ENCODE assay signal across 19 cellular contexts in genomic region chr16:1933097-1933661, GRCh38. TPM values are rescaled to one million over a fixed set of nuclear protein-coding genes. Genes with fewer than 3 reads are reported as not detected.
DNase-seq lines count a peak whose midpoint lies in the region; ATAC-seq and TF ChIP-seq lines count a peak whose summit lies in the region.
"Had no signal": no experiment of that assay in that cellular context is flagged by ENCODE, and none has a peak within 500 bp of the region (broad histone marks: within the 10 kb centered on the region; RNA-seq: fewer than 3 reads in every experiment).

No MANE protein-coding gene starts in this region.

- no peak overlapping the region for H3K27ac Mint-ChIP-seq in GM23338
- no peak overlapping the region for H3K27ac Mint-ChIP-seq in Calu3 (ENCODE audit: unreplicated experiment)
- H3K27ac Mint-ChIP-seq: CD8-positive, alpha-beta T cell had no signal

- no peak overlapping the region for H3K4me3 ChIP-seq in GM23338
- no peak overlapping the region for H3K4me3 ChIP-seq in NT2/D1 (ENCODE audit: insufficient read length, low read depth)
- no peak overlapping the region for H3K4me3 ChIP-seq in hepatocyte
- no peak overlapping the region for H3K4me3 ChIP-seq in neutrophil (ENCODE audit: low read depth in 1 of 2, low read length in 1 of 2)

- H3K4me1 Mint-ChIP-seq in GM23338 = 0 out of 3 replicates have a peak, but pooled peaks cover 7% of the 10 kb centered on the region
- no peaks in the 10 kb centered on the region for H3K4me1 Mint-ChIP-seq in Calu3 (ENCODE audit: low read depth, unreplicated experiment)

- peak overlapping the region; percentile 58 for H3K9ac ChIP-seq in NT2/D1 (ENCODE audit: insufficient read length, low read depth)

- WGBS in hepatocyte (ENCODE audit: low lambda C conversion rate, missing lambda C conversion rate) = 80% methylated on average over 23 of the region's 23 CpGs

- H3F3A ChIP-seq in GM23338 (replicated peaks; ENCODE audit: low read depth) = no peaks in the 10 kb centered on the region

- DNase-seq in GM23338 (ENCODE audit: low spot score) = no peak
- DNase-seq in NT2/D1 (ENCODE audit: low read depth, low spot score) = no peak
- peak; percentile 13 for DNase-seq in hepatocyte (ENCODE audit: low spot score)
- DNase-seq in iPS-NIHi11 (ENCODE audit: low spot score) = no peak
- DNase-seq in Calu3 = no peak
- DNase-seq in NCI-H1436 (lab: John Stamatoyannopoulos, UW) = no peak
- DNase-seq: BE2C; CD8-positive, alpha-beta T cell; NCI-H1930; NCI-H69; T-helper 1 cell had no signal

- CTCF ChIA-PET in Calu3 (lab: Charles Lee) = no interaction called here

- H3K27me3 Mint-ChIP-seq in GM23338 (ENCODE audit: insufficient read depth, low read depth, poor library complexity) (peaks cover 24% of the 10 kb centered on the region), Calu3 (ENCODE audit: unreplicated experiment) (no peaks in the 10 kb centered on the region)

- H3K79me2 ChIP-seq in GM23338 (replicated peaks; ENCODE audit: insufficient read depth) (no peaks in the 10 kb centered on the region), hepatocyte (no peaks in the 10 kb centered on the region)

- ATAC-seq in GM23338 = no peak
- ATAC-seq in HG02884 (IDR thresholded peaks at IDR 0.05; ENCODE audit: unreplicated experiment) = no peak
- ATAC-seq: CD8-positive, alpha-beta T cell had no signal

- H3K4me1 ChIP-seq in GM23338 (ENCODE audit: insufficient read depth) (0 out of 2 replicates have a peak, but pooled peaks cover 2% of the 10 kb centered on the region), NT2/D1 (ENCODE audit: insufficient read depth, insufficient read length) (peaks cover 21% of the 10 kb centered on the region), hepatocyte (ENCODE audit: insufficient read depth) (no peaks in the 10 kb centered on the region), neutrophil (ENCODE audit: control insufficient read depth in 1 of 2, insufficient read depth in 1 of 2, low read depth in 1 of 2, low read length in 1 of 2) (peaks cover 85 to 92% of the 10 kb centered on the region in 2 experiments)
- H3K4me1 ChIP-seq: BE2C had no signal

- H3K36me3 Mint-ChIP-seq in GM23338 (ENCODE audit: low read depth) (peaks cover 4% of the 10 kb centered on the region), Calu3 (ENCODE audit: insufficient read depth, unreplicated experiment) (peaks cover 4% of the 10 kb centered on the region)

- intact Hi-C loops in Calu3 (cut with micrococcal nuclease; ENCODE audit: unreplicated experiment) = no loop called here

- H3K36me3 ChIP-seq in GM23338 (ENCODE audit: insufficient read depth) = no peaks in the 10 kb centered on the region
- H3K36me3 ChIP-seq in NT2/D1 (ENCODE audit: insufficient read depth, insufficient read length, low read length) = peaks cover 12% of the 10 kb centered on the region
- H3K36me3 ChIP-seq in hepatocyte (replicated peaks; ENCODE audit: insufficient read depth, low read depth) = no peaks in the 10 kb centered on the region
- peaks cover 36% of the 10 kb centered on the region for H3K36me3 ChIP-seq in neutrophil

- H3K27ac ChIP-seq in GM23338 (ENCODE audit: low read depth) = no peak overlapping the region
- no peak overlapping the region for H3K27ac ChIP-seq in hepatocyte
- peak overlapping the region; percentile 93 for H3K27ac ChIP-seq in neutrophil
- H3K27ac ChIP-seq: RWPE1 had no signal

- BruUV-seq in Calu3 (replicated peaks; lab: Mats Ljungman, UMichigan) = no TSS peak

- H3K27me3 ChIP-seq in GM23338 (ENCODE audit: insufficient read depth) (peaks cover 24% of the 10 kb centered on the region), NT2/D1 (ENCODE audit: insufficient read depth, insufficient read length) (peaks cover 8% of the 10 kb centered on the region), hepatocyte (no peaks in the 10 kb centered on the region), neutrophil (no peaks in the 10 kb centered on the region)
- H3K27me3 ChIP-seq: BE2C had no signal

- peaks cover 8% of the 10 kb centered on the region; the same call in 1 of the 2 replicates for H3K9me3 ChIP-seq in NT2/D1 (ENCODE audit: insufficient read depth, low read length)
- H3K9me3 ChIP-seq in hepatocyte (ENCODE audit: low read depth) = no peaks in the 10 kb centered on the region
- no peaks in the 10 kb centered on the region for H3K9me3 ChIP-seq in neutrophil
- H3K9me3 ChIP-seq: BE2C had no signal

- H3K9me3 Mint-ChIP-seq in GM23338 = no peaks in the 10 kb centered on the region
- no peaks in the 10 kb centered on the region for H3K9me3 Mint-ChIP-seq in Calu3 (ENCODE audit: low read depth, unreplicated experiment)
- H3K9me3 Mint-ChIP-seq: CD8-positive, alpha-beta T cell had no signal

- no peak for TF ChIP-seq CTCF in GM23338 (conservative IDR thresholded peaks at IDR 0.05; ENCODE audit: low read depth in 2 of 2)
- TF ChIP-seq CTCF in hepatocyte (IDR thresholded peaks at IDR 0.05; ENCODE audit: poor library complexity) = no peak
- TF ChIP-seq CTCF in neutrophil (IDR thresholded peaks at IDR 0.05) = no peak
- TF ChIP-seq CTCF in Calu3 (IDR thresholded peaks at IDR 0.05; ENCODE audit: unreplicated experiment) = no peak

- H3K4me3 Mint-ChIP-seq in GM23338 = no peak overlapping the region
- no peak overlapping the region for H3K4me3 Mint-ChIP-seq in Calu3 (ENCODE audit: low read depth, unreplicated experiment)
- H3K4me3 Mint-ChIP-seq: CD8-positive, alpha-beta T cell had no signal

- H3K4me2 ChIP-seq in GM23338 (no peak overlapping the region), hepatocyte (no peak overlapping the region)

- H4K20me1 ChIP-seq in GM23338 (replicated peaks; ENCODE audit: insufficient read depth) (no peaks in the 10 kb centered on the region), hepatocyte (ENCODE audit: insufficient read depth, poor library complexity, severe bottlenecking) (no peaks in the 10 kb centered on the region)

- H3K9me2 ChIP-seq in GM23338 (ENCODE audit: insufficient read depth) = no peaks in the 10 kb centered on the region
- H3K9me2 ChIP-seq in hepatocyte (replicated peaks; ENCODE audit: insufficient read depth) = no peaks in the 10 kb centered on the region

- H2AFZ ChIP-seq in GM23338 = peak overlapping the region; percentile 52; the same call in 1 of the 2 replicates
- H2AFZ ChIP-seq in hepatocyte = no peak overlapping the region

TF ChIP-seq in GM23338, 12 proteins besides CTCF, POLR2A, EP300 and RAD21 (continues in another document):
- no peak for TF ChIP-seq NANOG (IDR thresholded peaks at IDR 0.05; ENCODE audit: borderline replicate concordance)
- TF ChIP-seq ZNF114 (CRISPR knock-in tag; IDR thresholded peaks at IDR 0.05) = no peak
- TF ChIP-seq ZNF331 (CRISPR knock-in tag; IDR thresholded peaks at IDR 0.05; ENCODE audit: low read depth) = no peak
- no peak for TF ChIP-seq EZH2phosphoT487 (IDR thresholded peaks at IDR 0.05; ENCODE audit: unreplicated experiment)
- TF ChIP-seq CREB1 (CRISPR knock-in tag; IDR thresholded peaks at IDR 0.05; ENCODE audit: low read depth) = no peak
- TF ChIP-seq ETS1 (IDR thresholded peaks at IDR 0.05) = no peak
- TF ChIP-seq POLR2AphosphoS5 (IDR thresholded peaks at IDR 0.05; ENCODE audit: low read depth) = no peak

RNA-seq across cellular contexts. Expression of gene MSRB1, which starts 9.8 kb away (rescaled TPM):
- 23.9 and 31.3 TPM in 2 replicates for total RNA-seq in GM23338 (2014; rRNA removed; shearing (Covaris generic))
- polyA plus RNA-seq in GM23338 (2016; fragmentation: Nextera tagmentation; extraction: Ambion mirVana) (29.6 and 30.4 TPM in 2 replicates), hepatocyte (48.7 and 62.4 TPM in 2 replicates)
- total RNA-seq in hepatocyte (31.3 and 43.4 TPM in 2 replicates), Calu3 (2022) (20.3 and 27.1 TPM in 2 replicates)

RNA-seq across cellular contexts. Expression of gene HS3ST6, which starts 15.0 kb away (rescaled TPM):
- not detected in 2 replicates for total RNA-seq in GM23338 (2014; rRNA removed; shearing (Covaris generic))
- polyA plus RNA-seq in GM23338 (2016; fragmentation: Nextera tagmentation; extraction: Ambion mirVana) (0.17 and 0.21 TPM in 2 replicates), hepatocyte (0.41 and 0.63 TPM in 2 replicates)
- total RNA-seq in hepatocyte (not detected in 2 replicates), Calu3 (2022) (0.29 TPM in 1 of 2 replicates, not detected in the other)
- total RNA-seq: CD8-positive, alpha-beta T cell; H4; HT1080; LHCN-M2; SK-MEL-5 had no signal
- polyA plus RNA-seq: AG04450 had no signal

RNA-seq across cellular contexts. Expression of gene RPL3L, which starts 21.3 kb away (rescaled TPM):
- 0.31 and 0.59 TPM in 2 replicates for total RNA-seq in GM23338 (2014; rRNA removed; shearing (Covaris generic))
- polyA plus RNA-seq in GM23338 (2016; fragmentation: Nextera tagmentation; extraction: Ambion mirVana) = 0.68 and 1.1 TPM in 2 replicates
- total RNA-seq in hepatocyte = not detected in 2 replicates
- polyA plus RNA-seq in hepatocyte = 0.08 TPM in 1 of 2 replicates, not detected in the other
- not detected in 2 replicates for total RNA-seq in Calu3 (2022)
- total RNA-seq: CD8-positive, alpha-beta T cell; H4; HT1080; LHCN-M2; SK-MEL-5 had no signal
- polyA plus RNA-seq: AG04450 had no signal

RNA-seq across cellular contexts. Expression of gene NDUFB10, which starts 26.2 kb away (rescaled TPM):
- 244 and 280 TPM in 2 replicates for total RNA-seq in GM23338 (2014; rRNA removed; shearing (Covaris generic))
- polyA plus RNA-seq in GM23338 (2016; fragmentation: Nextera tagmentation; extraction: Ambion mirVana) = 495 and 527 TPM in 2 replicates
- 162 and 234 TPM in 2 replicates for total RNA-seq in hepatocyte
- polyA plus RNA-seq in hepatocyte = 244 and 251 TPM in 2 replicates
- 148 and 153 TPM in 2 replicates for total RNA-seq in Calu3 (2022)

RNA-seq across cellular contexts. Expression of gene RPS2, which starts 31.4 kb away (rescaled TPM):
- 3,232 and 3,786 TPM in 2 replicates for total RNA-seq in GM23338 (2014; rRNA removed; shearing (Covaris generic))
- polyA plus RNA-seq in GM23338 (2016; fragmentation: Nextera tagmentation; extraction: Ambion mirVana) (3,992 and 4,335 TPM in 2 replicates), hepatocyte (1,449 and 1,663 TPM in 2 replicates)
- total RNA-seq in hepatocyte (1,991 and 2,285 TPM in 2 replicates), Calu3 (2022) (2,674 and 2,950 TPM in 2 replicates)
